Comparison of ENCODE assay signal across 25 cellular contexts in the genomic region with DNA sequence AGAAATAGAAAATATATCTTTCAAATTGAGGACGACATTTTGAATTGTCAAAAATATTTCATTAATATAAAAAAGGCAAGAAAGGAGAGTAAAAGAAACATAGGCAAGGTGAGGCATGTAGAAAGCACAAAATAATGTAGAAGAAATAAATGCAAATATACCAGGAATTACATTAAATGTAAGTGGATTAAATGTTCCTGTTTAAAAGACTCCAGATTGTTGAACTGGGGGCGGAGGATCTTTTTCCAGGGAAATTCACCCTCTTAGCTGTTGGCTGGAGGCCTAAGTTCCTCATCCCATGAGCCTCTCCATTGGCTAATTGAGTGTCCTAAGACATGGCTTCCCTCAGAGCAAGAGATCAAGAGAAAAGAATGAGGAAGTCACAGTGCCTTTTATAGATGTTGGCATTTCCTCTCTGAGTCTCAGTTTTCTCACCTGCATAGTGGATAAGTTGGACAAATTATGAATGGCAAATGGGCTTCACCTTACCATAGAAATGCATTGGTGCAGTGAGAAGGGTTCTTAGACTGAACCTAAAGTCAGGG.
"Had no signal": no experiment of that assay in that cellular context is flagged by ENCODE, and none has a peak within 500 bp of the region (broad histone marks: within the 10 kb centered on the region; RNA-seq: fewer than 3 reads in every experiment).

No MANE protein-coding gene starts in this region.

- H3K9me3 ChIP-seq: right lobe of liver, thoracic aorta, transverse colon had no signal

- H3K9ac ChIP-seq: parathyroid adenoma had no signal

- H2AFZ ChIP-seq: parathyroid adenoma had no signal

- H3K9me3 Mint-ChIP-seq: effector memory CD8-positive, alpha-beta T cell had no signal

- FAIRE-seq: colon, keratinocyte had no signal

- H3K36me3 Mint-ChIP-seq: immature natural killer cell had no signal

- H3K4me1 ChIP-seq: foreskin keratinocyte, parathyroid adenoma, psoas muscle, right lobe of liver had no signal

- ATAC-seq: effector memory CD8-positive, alpha-beta T cell; foreskin keratinocyte; left cardiac atrium; psoas muscle; right lobe of liver; stimulated activated naive B cell treated with anti-CD40 and anti-IgM and Interleukin-4, amounts not matched to agents 10 μg/mL and 1 μg/mL and 100 μg/mL, for 72 hours; stimulated activated naive CD8-positive, alpha-beta T cell treated with anti-CD3 and anti-CD28 coated beads, Interleukin-15, amount 100 ng/mL, for 72 hours had no signal

- H3K4me3 ChIP-seq: left ventricle myocardium inferior, lung, psoas muscle, right lobe of liver, spleen, thoracic aorta, transverse colon had no signal

- DNase-seq: effector memory CD8-positive, alpha-beta T cell; foreskin keratinocyte; immature natural killer cell; left cardiac atrium; left ventricle myocardium inferior; mesenchymal stem cell; naive B cell; nephron progenitor cell; psoas muscle; retina; right lobe of liver; spleen; stimulated activated CD4-positive, alpha-beta T cell treated with anti-CD3 and anti-CD28 coated beads, Interleukin-15, amount 100 ng/mL, for 24 hours; stimulated activated CD4-positive, alpha-beta T cell treated with anti-CD3 and anti-CD28 coated beads, Interleukin-1b, Interleukin-23, amount 100 ng/mL, for 48 hours; stimulated activated CD4-positive, alpha-beta T cell treated with anti-CD3 and anti-CD28 coated beads, Interleukin-4, amount 100 ng/mL, for 4 hours; stimulated activated naive B cell treated with anti-CD40 and anti-IgM and Interleukin-4, amounts not matched to agents 10 μg/mL and 1 μg/mL and 100 μg/mL, for 72 hours; stimulated activated naive CD8-positive, alpha-beta T cell treated with anti-CD3 and anti-CD28 coated beads, Interleukin-15, amount 100 ng/mL, for 72 hours; substantia nigra; transverse colon had no signal

- H3K79me2 ChIP-seq: parathyroid adenoma had no signal

- H3K36me3 ChIP-seq: left ventricle myocardium inferior, right lobe of liver, spleen, thoracic aorta, transverse colon had no signal

- H3K4me1 Mint-ChIP-seq: immature natural killer cell had no signal

- H3K4me3 Mint-ChIP-seq: dendritic cell treated with granulocyte-macrophage colony-stimulating factor and Interleukin-4, amounts not matched to agents 40 ng/mL and 50 ng/mL, for 4 days; effector memory CD8-positive, alpha-beta T cell; immature natural killer cell; naive B cell; nephron progenitor cell; stimulated activated naive B cell treated with anti-CD40 and anti-IgM and Interleukin-4, amounts not matched to agents 10 μg/mL and 1 μg/mL and 100 μg/mL, for 72 hours; stimulated activated naive CD8-positive, alpha-beta T cell treated with anti-CD3 and anti-CD28 coated beads, Interleukin-15, amount 100 ng/mL, for 72 hours had no signal

- H3K27me3 ChIP-seq: right lobe of liver, transverse colon had no signal

- H3K27ac ChIP-seq: foreskin keratinocyte, left ventricle myocardium inferior, parathyroid adenoma, psoas muscle, right lobe of liver, spleen, thoracic aorta, transverse colon had no signal

- H3K27ac Mint-ChIP-seq: dendritic cell treated with granulocyte-macrophage colony-stimulating factor and Interleukin-4, amounts not matched to agents 40 ng/mL and 50 ng/mL, for 4 days; effector memory CD8-positive, alpha-beta T cell; immature natural killer cell; nephron progenitor cell; stimulated activated naive B cell treated with anti-CD40 and anti-IgM and Interleukin-4, amounts not matched to agents 10 μg/mL and 1 μg/mL and 100 μg/mL, for 72 hours; stimulated activated naive CD8-positive, alpha-beta T cell treated with anti-CD3 and anti-CD28 coated beads, Interleukin-15, amount 100 ng/mL, for 72 hours had no signal
